Comparison of ENCODE assay signal across 12 cellular contexts in genomic region chr13:75788494-75788991, GRCh38.
DNase-seq lines count a peak whose midpoint lies in the region; ATAC-seq, FAIRE-seq and TF ChIP-seq lines count a peak whose summit lies in the region.
"Had no signal": no experiment of that assay in that cellular context is flagged by ENCODE, and none has a peak within 500 bp of the region (broad histone marks: within the 10 kb centered on the region; RNA-seq: fewer than 3 reads in every experiment).

No MANE protein-coding gene starts in this region.

- no peaks in the 10 kb centered on the region for H3K4me1 ChIP-seq in colonic mucosa
- H3K4me1 ChIP-seq in lower lobe of right lung: peaks cover 54% of the 10 kb centered on the region

- H3K4me3 ChIP-seq in AG04449 (ENCODE audit: low read depth, low read length): no peak overlapping the region
- no peak overlapping the region for H3K4me3 ChIP-seq in colonic mucosa
- H3K4me3 ChIP-seq in lower lobe of right lung: no peak overlapping the region

- ATAC-seq in lower lobe of right lung: peak; percentile 43 to 71
- no peak for ATAC-seq in HG03280 (IDR thresholded peaks at IDR 0.05; ENCODE audit: unreplicated experiment)
- no peak for ATAC-seq in HG02798 (IDR thresholded peaks at IDR 0.05; ENCODE audit: poor library complexity, unreplicated experiment)
- ATAC-seq in GM21737 (IDR thresholded peaks at IDR 0.05; ENCODE audit: unreplicated experiment): no peak
- ATAC-seq: activated CD8-positive, alpha-beta T cell treated with anti-CD3 and anti-CD28 coated beads for 36 hours had no signal

- H3K36me3 ChIP-seq in colonic mucosa (no peaks in the 10 kb centered on the region), lower lobe of right lung (no peaks in the 10 kb centered on the region)

- H3K9me3 ChIP-seq in colonic mucosa: no peaks in the 10 kb centered on the region
- no peaks in the 10 kb centered on the region for H3K9me3 ChIP-seq in lower lobe of right lung

- peak; percentile 82 for DNase-seq in AG04449 (ENCODE audit: low read depth, low spot score)
- peak; percentile 20 for DNase-seq in HTR-8/SVneo (ENCODE audit: insufficient read length, low spot score)
- DNase-seq in colonic mucosa: peak; percentile 74
- no peak for DNase-seq in lower lobe of right lung
- DNase-seq in stimulated activated CD4-positive, alpha-beta T cell treated with anti-CD3 and anti-CD28 coated beads, Interleukin-2, amount 100 ng/mL, for 48 hours: no peak
- DNase-seq: activated CD8-positive, alpha-beta T cell treated with anti-CD3 and anti-CD28 coated beads for 36 hours; CD4-positive, CD25-positive, alpha-beta regulatory T cell; NCI-H1436 treated with DMSO at 0.1 percent for 48 hours; SHP77 had no signal

- no peak overlapping the region for H3K9ac ChIP-seq in colonic mucosa (ENCODE audit: low read depth in 2 of 2, low read length in 2 of 2)

- H3K27me3 ChIP-seq in colonic mucosa (no peaks in the 10 kb centered on the region), lower lobe of right lung (ENCODE audit: low read depth) (no peaks in the 10 kb centered on the region)

- FAIRE-seq in HTR-8/SVneo (lab: Jason Lieb, UNC): no peak

- peak overlapping the region; percentile 34 for H3K27ac ChIP-seq in colonic mucosa
- peak overlapping the region; percentile 37 for H3K27ac ChIP-seq in lower lobe of right lung

- intact Hi-C loops in colonic mucosa (cut with DNase I) (no loop called here), lower lobe of right lung (cut with DNase I) (no loop called here)

- CTCF ChIA-PET in AG04449 (lab: Yijun Ruan, JAX): interaction anchor here (2.1 kb wide), 1 partner anchor 93 kb away, joined by 9 read pairs; no protein-coding TSS in a partner anchor

- POLR2A ChIA-PET in AG04449 (lab: Yijun Ruan, JAX): interaction anchor here (0.6 to 0.7 kb wide), 2 partner anchors 13 to 376 kb away, joined by 3 read pairs; no protein-coding TSS in a partner anchor

- TF ChIP-seq CTCF in AG04449 (IDR thresholded peaks at IDR 0.05; ENCODE audit: insufficient read depth, low read length, missing control alignments) (no peak), colonic mucosa (IDR thresholded peaks at IDR 0.05) (no peak), lower lobe of right lung (IDR thresholded peaks at IDR 0.05) (no peak)

Comparison
In these comparisons a context has a peak if more than half of its experiments do, and no peak if none do; other contexts are left out.
1. DNase-seq: peak in AG04449 (single experiment), HTR-8/SVneo (single experiment) and colonic mucosa (single experiment); none in lower lobe of right lung (single experiment) and stimulated activated CD4-positive, alpha-beta T cell treated with anti-CD3 and anti-CD28 coated beads, Interleukin-2, amount 100 ng/mL, for 48 hours (0 of 2).
2. ATAC-seq: peak in lower lobe of right lung (2 of 2); none in HG03280 (single experiment), HG02798 (single experiment) and GM21737 (single experiment).